21 cellular contexts compared by ENCODE assay signal in genomic region chr2:1588994-1589611, GRCh38.
DNase-seq lines count a peak whose midpoint lies in the region; ATAC-seq, FAIRE-seq and TF ChIP-seq lines count a peak whose summit lies in the region.
"Had no signal": no experiment of that assay in that cellular context is flagged by ENCODE, and none has a peak within 500 bp of the region (broad histone marks: within the 10 kb centered on the region; RNA-seq: fewer than 3 reads in every experiment).

No MANE protein-coding gene starts in this region.

- H3K4me3 Mint-ChIP-seq in osteocyte (ENCODE audit: unreplicated experiment): no peak overlapping the region
- no peak overlapping the region for H3K4me3 Mint-ChIP-seq in activated T-helper 17 cell treated with anti-CD3 and anti-CD28 coated beads, Interleukin-2, amount 50 U/mL, for 72 hours
- no peak overlapping the region for H3K4me3 Mint-ChIP-seq in activated CD4-positive, alpha-beta T cell treated with anti-CD3 and anti-CD28 coated beads, Interleukin-2, amount 10 ng/mL, durations not matched to agents 24 days and 14 days
- H3K4me3 Mint-ChIP-seq: activated naive CD8-positive, alpha-beta T cell treated with anti-CD3 and anti-CD28 coated beads for 36 hours had no signal

- no peak overlapping the region for H2AFZ ChIP-seq in PC-3 (ENCODE audit: low read length)
- no peak overlapping the region for H2AFZ ChIP-seq in endothelial cell of umbilical vein (ENCODE audit: low read depth, low read length)
- H2AFZ ChIP-seq: parathyroid adenoma had no signal

- no peaks in the 10 kb centered on the region for H3K9me3 Mint-ChIP-seq in osteocyte (ENCODE audit: unreplicated experiment)
- no peaks in the 10 kb centered on the region for H3K9me3 Mint-ChIP-seq in activated T-helper 17 cell treated with anti-CD3 and anti-CD28 coated beads, Interleukin-2, amount 50 U/mL, for 72 hours
- no peaks in the 10 kb centered on the region for H3K9me3 Mint-ChIP-seq in activated CD4-positive, alpha-beta T cell treated with anti-CD3 and anti-CD28 coated beads, Interleukin-2, amount 10 ng/mL, durations not matched to agents 24 days and 14 days
- H3K9me3 Mint-ChIP-seq: activated naive CD8-positive, alpha-beta T cell treated with anti-CD3 and anti-CD28 coated beads for 36 hours had no signal

- H3K9me3 ChIP-seq in PC-3 (ENCODE audit: low read length) (no peaks in the 10 kb centered on the region), endothelial cell of umbilical vein (replicated peaks; ENCODE audit: control insufficient read depth, insufficient read depth, low read length) (no peaks in the 10 kb centered on the region)
- H3K9me3 ChIP-seq: Caco-2 had no signal

- peaks cover 13% of the 10 kb centered on the region for H3K4me1 Mint-ChIP-seq in osteocyte (ENCODE audit: unreplicated experiment)
- no peaks in the 10 kb centered on the region for H3K4me1 Mint-ChIP-seq in activated T-helper 17 cell treated with anti-CD3 and anti-CD28 coated beads, Interleukin-2, amount 50 U/mL, for 72 hours
- no peaks in the 10 kb centered on the region for H3K4me1 Mint-ChIP-seq in activated CD4-positive, alpha-beta T cell treated with anti-CD3 and anti-CD28 coated beads, Interleukin-2, amount 10 ng/mL, durations not matched to agents 24 days and 14 days

- no peaks in the 10 kb centered on the region for H3K36me3 ChIP-seq in PC-3 (ENCODE audit: low read depth, low read length)
- H3K36me3 ChIP-seq in endothelial cell of umbilical vein (ENCODE audit: control insufficient read depth in 2 of 2, extremely low read depth in 1 of 2, insufficient read depth in 2 of 2, low read length in 2 of 2): no peaks in the 10 kb centered on the region

- BruUV-seq in PC-3 (replicated peaks; lab: Mats Ljungman, UMichigan) (no TSS peak), endothelial cell of umbilical vein (replicated peaks; lab: Mats Ljungman, UMichigan) (no TSS peak)

- ATAC-seq in PC-3 (no peak), HG03565 (IDR thresholded peaks at IDR 0.05; ENCODE audit: unreplicated experiment) (no peak)
- ATAC-seq in activated T-helper 17 cell treated with anti-CD3 and anti-CD28 coated beads, Interleukin-2, amount 50 U/mL, for 72 hours (replicated peaks): no peak
- ATAC-seq: GM12878 had no signal

- dilution Hi-C loops in endothelial cell of umbilical vein (cut with MboI; ENCODE audit: extremely low pct_ligation_motif_present, low sequenced_read_pairs): no loop called here

- H3K27me3 ChIP-seq in PC-3 (ENCODE audit: low read length) (no peaks in the 10 kb centered on the region), endothelial cell of umbilical vein (ENCODE audit: control insufficient read depth in 2 of 2, insufficient read depth in 2 of 2, low read length in 2 of 2) (no peaks in the 10 kb centered on the region)

- H3K27ac ChIP-seq in PC-3 (ENCODE audit: low read length): no peak overlapping the region
- no peak overlapping the region for H3K27ac ChIP-seq in endothelial cell of umbilical vein (ENCODE audit: insufficient read depth, low read depth, low read length)
- H3K27ac ChIP-seq: dorsolateral prefrontal cortex, parathyroid adenoma had no signal

- TF ChIP-seq POLR2A in endothelial cell of umbilical vein (IDR thresholded peaks at IDR 0.05; ENCODE audit: low read depth, low read length): no peak

- H3K27ac Mint-ChIP-seq in osteocyte (ENCODE audit: unreplicated experiment): no peak overlapping the region
- H3K27ac Mint-ChIP-seq in activated T-helper 17 cell treated with anti-CD3 and anti-CD28 coated beads, Interleukin-2, amount 50 U/mL, for 72 hours: no peak overlapping the region
- H3K27ac Mint-ChIP-seq in activated CD4-positive, alpha-beta T cell treated with anti-CD3 and anti-CD28 coated beads, Interleukin-2, amount 10 ng/mL, durations not matched to agents 24 days and 14 days: no peak overlapping the region
- H3K27ac Mint-ChIP-seq: activated naive CD8-positive, alpha-beta T cell treated with anti-CD3 and anti-CD28 coated beads for 36 hours had no signal

- no peaks in the 10 kb centered on the region for H3K9me2 ChIP-seq in PC-3 (replicated peaks; ENCODE audit: low read length)

- H3K36me3 Mint-ChIP-seq in osteocyte (ENCODE audit: unreplicated experiment): no peaks in the 10 kb centered on the region
- H3K36me3 Mint-ChIP-seq in activated T-helper 17 cell treated with anti-CD3 and anti-CD28 coated beads, Interleukin-2, amount 50 U/mL, for 72 hours (ENCODE audit: low read depth): no peaks in the 10 kb centered on the region
- H3K36me3 Mint-ChIP-seq in activated CD4-positive, alpha-beta T cell treated with anti-CD3 and anti-CD28 coated beads, Interleukin-2, amount 10 ng/mL, durations not matched to agents 24 days and 14 days (ENCODE audit: low read depth): no peaks in the 10 kb centered on the region
- H3K36me3 Mint-ChIP-seq: activated naive CD8-positive, alpha-beta T cell treated with anti-CD3 and anti-CD28 coated beads for 36 hours had no signal

- 0 out of 2 replicates have a peak, but pooled peaks have one; percentile 9 for TF ChIP-seq CTCF in PC-3 (conservative IDR thresholded peaks at IDR 0.05; ENCODE audit: low read depth, low read length)
- TF ChIP-seq CTCF in endothelial cell of umbilical vein (IDR thresholded peaks at IDR 0.05; ENCODE audit: extremely low read depth in 1 of 2, insufficient read depth in 1 of 2, low read depth in 1 of 2, low read length in 2 of 2): peak; percentile 1 to 3
- peak; percentile 47 for TF ChIP-seq CTCF in osteocyte (IDR thresholded peaks at IDR 0.05)

- H3K4me1 ChIP-seq in PC-3 (ENCODE audit: insufficient read depth, low read length): peaks cover 61% of the 10 kb centered on the region
- peaks cover 12% of the 10 kb centered on the region for H3K4me1 ChIP-seq in endothelial cell of umbilical vein (ENCODE audit: control insufficient read depth, extremely low read depth, insufficient read depth, low read length)
- H3K4me1 ChIP-seq: parathyroid adenoma had no signal

- H3K9me1 ChIP-seq in endothelial cell of umbilical vein (replicated peaks; ENCODE audit: control insufficient read depth, extremely low read depth, insufficient read depth, low read length): no peaks in the 10 kb centered on the region

- CTCF ChIA-PET in PC-3 (lab: Charles Lee) (no interaction called here), endothelial cell of umbilical vein (lab: Charles Lee) (interaction anchor here (0.6 to 6.5 kb wide), 6 partner anchors 159 to 228 kb away, joined by 3 to 137 read pairs (median 11); no protein-coding TSS in a partner anchor)

- H3K4me3 ChIP-seq in PC-3 (ENCODE audit: low read length): no peak overlapping the region
- H3K4me3 ChIP-seq in endothelial cell of umbilical vein (replicated peaks in 1 of 3; ENCODE audit: insufficient read depth in 1 of 3, low read depth in 1 of 3, low read length in 3 of 3): no peak overlapping the region
- H3K4me3 ChIP-seq: dorsolateral prefrontal cortex, GM12878, lung had no signal

- FAIRE-seq in endothelial cell of umbilical vein (lab: Jason Lieb, UNC): no peak
- FAIRE-seq: GM12878 had no signal

- H3K79me2 ChIP-seq in PC-3 (ENCODE audit: low read length) (0 out of 2 replicates have a peak, but pooled peaks cover 6% of the 10 kb centered on the region), endothelial cell of umbilical vein (ENCODE audit: control insufficient read depth, insufficient read depth, low read length) (no peaks in the 10 kb centered on the region)
- H3K79me2 ChIP-seq: parathyroid adenoma had no signal

- H3K9ac ChIP-seq in PC-3 (ENCODE audit: low read length): no peak overlapping the region
- no peak overlapping the region for H3K9ac ChIP-seq in endothelial cell of umbilical vein (replicated peaks; ENCODE audit: extremely low read depth, insufficient read depth, low read length)
- H3K9ac ChIP-seq: parathyroid adenoma had no signal

- H3F3A ChIP-seq in PC-3 (ENCODE audit: low read length, unreplicated experiment): peaks cover 4% of the 10 kb centered on the region

- intact Hi-C loops in PC-3 (cut with micrococcal nuclease) (no loop called here), endothelial cell of umbilical vein (cut with micrococcal nuclease) (no loop called here)
- intact Hi-C loops in activated CD4-positive, alpha-beta T cell treated with anti-CD3 and anti-CD28 coated beads, Interleukin-2, amount 10 ng/mL, durations not matched to agents 24 days and 14 days (cut with micrococcal nuclease): no loop called here

- H4K20me1 ChIP-seq in PC-3 (ENCODE audit: low read length) (no peaks in the 10 kb centered on the region), endothelial cell of umbilical vein (replicated peaks; ENCODE audit: control insufficient read depth, extremely low read depth, insufficient read depth, low read length) (no peaks in the 10 kb centered on the region)

- H3K27me3 Mint-ChIP-seq in osteocyte (ENCODE audit: unreplicated experiment): no peaks in the 10 kb centered on the region
- H3K27me3 Mint-ChIP-seq in activated T-helper 17 cell treated with anti-CD3 and anti-CD28 coated beads, Interleukin-2, amount 50 U/mL, for 72 hours: peaks cover 7% of the 10 kb centered on the region
- H3K27me3 Mint-ChIP-seq in activated CD4-positive, alpha-beta T cell treated with anti-CD3 and anti-CD28 coated beads, Interleukin-2, amount 10 ng/mL, durations not matched to agents 24 days and 14 days: no peaks in the 10 kb centered on the region

- H3K4me2 ChIP-seq in PC-3 (ENCODE audit: low read length) (no peak overlapping the region), endothelial cell of umbilical vein (ENCODE audit: insufficient read depth, low read length) (no peak overlapping the region)

- DNase-seq in GM03348 (ENCODE audit: low spot score) (peak; percentile 33), PC-3 (no peak), endothelial cell of umbilical vein (ENCODE audit: low read depth, low spot score) (no peak), osteocyte (ENCODE audit: extremely low spot score, unreplicated experiment) (no peak), OCI-M2 (lab: John Stamatoyannopoulos, UW; ENCODE audit: unreplicated experiment) (no peak)
- DNase-seq in activated CD4-positive, alpha-beta T cell treated with anti-CD3 and anti-CD28 coated beads, Interleukin-2, amount 10 ng/mL, durations not matched to agents 24 days and 14 days: no peak
- DNase-seq: activated CD8-positive, alpha-beta memory T cell treated with anti-CD3 and anti-CD28 coated beads for 24 hours; activated naive CD8-positive, alpha-beta T cell treated with anti-CD3 and anti-CD28 coated beads for 36 hours; Caco-2; KBM-7; NCI-H187; NCI-H748 treated with DMSO at 0.1 percent for 48 hours; stimulated activated CD4-positive, alpha-beta T cell treated with anti-CD3 and anti-CD28 coated beads, Interleukin-2, amount 100 ng/mL, for 48 hours; stimulated activated naive CD8-positive, alpha-beta T cell treated with anti-CD3 and anti-CD28 coated beads, Interleukin-15, Interleukin-2, amounts not matched to agents 100 U/mL and 50 U/mL, for 24 hours; T-helper 9 cell had no signal

- POLR2A ChIA-PET in PC-3 (lab: Charles Lee; ENCODE audit: unreplicated experiment) (no interaction called here), endothelial cell of umbilical vein (lab: Charles Lee) (no interaction called here)

TF ChIP-seq in endothelial cell of umbilical vein, 7 proteins besides CTCF, POLR2A, EP300 and RAD21:
- TF ChIP-seq POLR2AphosphoS5 (IDR thresholded peaks at IDR 0.05; ENCODE audit: insufficient read depth, low read depth, low read length): no peak
